In the genomic region with DNA sequence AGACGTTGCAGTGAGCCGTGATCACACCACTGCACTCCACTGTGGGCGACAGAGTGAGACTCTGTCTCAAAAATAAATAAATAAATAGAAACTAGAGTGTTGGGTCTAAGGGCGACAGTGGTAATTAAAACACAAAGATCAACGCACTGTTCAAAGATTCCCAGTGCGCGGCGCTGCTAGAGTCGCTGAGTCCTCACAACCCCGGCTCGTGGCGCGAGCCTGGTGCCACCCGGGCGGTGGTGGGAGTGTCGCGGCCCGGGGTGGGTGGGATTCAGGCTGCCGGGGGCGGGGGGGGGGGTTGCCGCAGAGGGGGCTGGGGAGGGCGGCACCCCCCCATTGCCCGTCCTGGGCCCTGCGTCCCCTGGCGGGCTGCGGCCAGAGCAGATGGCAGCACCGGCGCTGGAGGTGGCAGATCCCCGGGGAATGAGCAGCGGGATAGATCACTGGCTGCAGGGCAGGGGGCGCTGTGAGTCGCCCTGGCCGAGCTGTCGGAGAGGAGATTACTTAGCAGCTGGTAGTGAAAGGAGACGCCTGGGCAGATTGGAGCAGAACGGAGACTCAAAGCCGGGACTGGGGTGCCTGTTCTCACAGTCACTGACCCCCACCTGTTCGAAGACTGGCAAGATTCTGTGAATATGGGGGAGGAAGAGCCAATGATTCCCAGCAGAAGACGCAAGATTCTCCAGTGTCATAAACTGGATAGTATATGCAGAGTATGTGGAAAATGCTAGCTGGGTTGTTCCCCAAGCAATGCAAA, we compare ENCODE assay signal across 7 cellular contexts. TPM values are rescaled to one million over a fixed set of nuclear protein-coding genes. Genes with fewer than 3 reads are reported as not detected.
DNase-seq lines count a peak whose midpoint lies in the region; ATAC-seq, FAIRE-seq and TF ChIP-seq lines count a peak whose summit lies in the region.

No MANE protein-coding gene starts in this region.

- TF ChIP-seq CTCF in RWPE2 (IDR thresholded peaks at IDR 0.05; ENCODE audit: poor library complexity, severe bottlenecking) (peak; percentile 20), heart left ventricle (IDR thresholded peaks at IDR 0.05) (peak; percentile 36 to 84 (median 66))

- ATAC-seq in RWPE2 (ENCODE audit: low read depth) (no peak), heart left ventricle (peak; percentile 49 to 84 (median 76)), aorta (ENCODE audit: low FRiP score) (peak; percentile 69)

- no peak overlapping the region for H2BK120ac ChIP-seq in trophoblast cell (ENCODE audit: insufficient read depth, low read length, poor library complexity)

- no peak overlapping the region for H4K8ac ChIP-seq in trophoblast cell (ENCODE audit: low read depth, low read length)

- no peaks in the 10 kb centered on the region for H3K36me3 ChIP-seq in RWPE2 (ENCODE audit: low read depth)
- no peaks in the 10 kb centered on the region for H3K36me3 ChIP-seq in adipocyte (ENCODE audit: control insufficient read depth, insufficient read depth, low read length, severe bottlenecking)
- H3K36me3 ChIP-seq in heart left ventricle, result no peaks in the 10 kb centered on the region
- H3K36me3 ChIP-seq in trophoblast cell (ENCODE audit: control insufficient read depth in 1 of 2, insufficient read depth in 2 of 2, low read length in 2 of 2), result no peaks in the 10 kb centered on the region
- no peaks in the 10 kb centered on the region for H3K36me3 ChIP-seq in aorta (ENCODE audit: control insufficient read depth in 1 of 2, insufficient read depth in 2 of 2, low read length in 1 of 2)

- H3K79me2 ChIP-seq in trophoblast cell (ENCODE audit: control insufficient read depth, insufficient read depth, low read length, poor library complexity), result no peaks in the 10 kb centered on the region

- no peak overlapping the region for H2BK12ac ChIP-seq in trophoblast cell (ENCODE audit: low read length)

- H2AFZ ChIP-seq in trophoblast cell (ENCODE audit: insufficient read depth, low read length, poor library complexity), result no peak overlapping the region

- H3K79me1 ChIP-seq in trophoblast cell (ENCODE audit: low read length), result no peaks in the 10 kb centered on the region

- no peak overlapping the region for H4K12ac ChIP-seq in trophoblast cell (ENCODE audit: low read depth, low read length)

- H2AK5ac ChIP-seq in trophoblast cell (ENCODE audit: low read length), result no peak overlapping the region

- H3K27ac ChIP-seq in RWPE2 (ENCODE audit: poor library complexity, severe bottlenecking) (no peak overlapping the region), heart left ventricle (peak overlapping the region in 11 of 12 donors; percentile 10 to 75 (median 66)), trophoblast cell (ENCODE audit: low read depth, low read length) (no peak overlapping the region), aorta (ENCODE audit: low read depth in 1 of 2, low read length in 2 of 2) (peak overlapping the region in 1 of 2 donors; percentile 21)

- no peak overlapping the region for H4K91ac ChIP-seq in trophoblast cell (ENCODE audit: low read depth, low read length)

- peak; percentile 39 for FAIRE-seq in GM19239 (lab: Jason Lieb, UNC)

- H3K9me3 ChIP-seq in RWPE2 (ENCODE audit: severe bottlenecking), result no peaks in the 10 kb centered on the region
- H3K9me3 ChIP-seq in adipocyte (ENCODE audit: control insufficient read depth, low read length), result no peaks in the 10 kb centered on the region
- H3K9me3 ChIP-seq in heart left ventricle, result no peaks in the 10 kb centered on the region
- peaks cover 2% of the 10 kb centered on the region for H3K9me3 ChIP-seq in trophoblast cell (ENCODE audit: insufficient read depth, low read depth, low read length)
- no peaks in the 10 kb centered on the region for H3K9me3 ChIP-seq in aorta (ENCODE audit: control insufficient read depth, low read length)

- H3K23ac ChIP-seq in trophoblast cell (ENCODE audit: low read length), result no peak overlapping the region

- no peak overlapping the region for H3K18ac ChIP-seq in trophoblast cell (ENCODE audit: low read length)

- no peak overlapping the region for H3K4ac ChIP-seq in trophoblast cell (ENCODE audit: low read depth, low read length)

- no peak overlapping the region for H2BK5ac ChIP-seq in trophoblast cell (ENCODE audit: low read depth, low read length, poor library complexity)

- H3K4me1 ChIP-seq in RWPE2 (ENCODE audit: insufficient read depth, poor library complexity, severe bottlenecking), result peaks cover 23% of the 10 kb centered on the region
- peaks cover 21% of the 10 kb centered on the region for H3K4me1 ChIP-seq in adipocyte (ENCODE audit: control insufficient read depth, insufficient read depth, low read length)
- peaks cover 0 to 33% (median 19%) of the 10 kb centered on the region in 12 donors for H3K4me1 ChIP-seq in heart left ventricle
- H3K4me1 ChIP-seq in trophoblast cell (ENCODE audit: control insufficient read depth in 1 of 2, insufficient read depth in 2 of 2, low read length in 2 of 2), result no peaks in the 10 kb centered on the region
- H3K4me1 ChIP-seq in aorta (ENCODE audit: control insufficient read depth in 1 of 2, insufficient read depth in 2 of 2, low read length in 2 of 2), result no peaks in the 10 kb centered on the region

- H3K27me3 ChIP-seq in RWPE2 (ENCODE audit: insufficient read depth, poor library complexity, severe bottlenecking) (no peaks in the 10 kb centered on the region), adipocyte (replicated peaks; ENCODE audit: control insufficient read depth, insufficient read depth, low read length) (peaks cover 6% of the 10 kb centered on the region), heart left ventricle (peaks cover 0 to 15% (median 0%) of the 10 kb centered on the region in 9 donors), trophoblast cell (ENCODE audit: insufficient read depth, low read length) (no peaks in the 10 kb centered on the region), aorta (ENCODE audit: control insufficient read depth in 1 of 2, insufficient read depth in 2 of 2, low read length in 1 of 2) (no peaks in the 10 kb centered on the region)

- WGBS in heart left ventricle, 4 donors, result 7 to 13% (median 9%) methylated on average over 32 to 39 of the region's 39 CpGs
- no CpG with 5 or more reads among the region's 39 CpGs for WGBS in trophoblast cell (ENCODE audit: extremely low coverage, insufficient coverage, insufficient read length)
- 9 to 11% methylated on average over 34 to 39 of the region's 39 CpGs for WGBS in aorta, 2 donors

- TF ChIP-seq POLR2A in heart left ventricle (IDR thresholded peaks at IDR 0.05), result no peak

- H3K4me2 ChIP-seq in trophoblast cell (ENCODE audit: low read length), result peak overlapping the region; percentile 46

- H3K4me3 ChIP-seq in RWPE2 (ENCODE audit: severe bottlenecking), result no peak overlapping the region
- peak overlapping the region; percentile 63 for H3K4me3 ChIP-seq in adipocyte (ENCODE audit: low read length)
- H3K4me3 ChIP-seq in heart left ventricle, result peak overlapping the region in 9 of 12 donors; percentile 29 to 45 (median 39)
- no peak overlapping the region for H3K4me3 ChIP-seq in trophoblast cell (ENCODE audit: low read depth, low read length)
- peak overlapping the region in 1 of 2 donors; percentile 36 for H3K4me3 ChIP-seq in aorta (ENCODE audit: low read length in 2 of 2)

- intact Hi-C loops in heart left ventricle (cut with DNase I) (loop anchor here in 3 of 10 donors (2.0 to 10.0 kb wide), 3 partner anchors 50 to 142 kb away; partner anchors contain the start of gene CBX6 (in 1 of the 3)), aorta (cut with DNase I) (loop anchor here (2.0 to 10.0 kb wide), 3 partner anchors 55 to 162 kb away; partner anchors contain the start of gene CBX6 (in 1 of the 2))

- H3K9ac ChIP-seq in adipocyte (ENCODE audit: low read length), result peak overlapping the region; percentile 20
- H3K9ac ChIP-seq in trophoblast cell (ENCODE audit: low read length), result no peak overlapping the region

- H3K14ac ChIP-seq in trophoblast cell (ENCODE audit: low read length), result no peak overlapping the region

- DNase-seq in GM19239 (ENCODE audit: insufficient read length, low spot score) (peak; percentile 29), RWPE2 (ENCODE audit: low spot score) (no peak), adipocyte (ENCODE audit: low read depth) (peak; percentile 73), heart left ventricle (peak; percentile 67 to 88 (median 81)), trophoblast cell (peak; percentile 25 to 49), aorta (peak; percentile 87 to 92), NCI-H748 treated with DMSO at 0.1 percent for 48 hours (lab: John Stamatoyannopoulos, UW) (no peak)

RNA-seq across cellular contexts. Expression of gene APOBEC3A, which starts 30.2 kb away (rescaled TPM):
- total RNA-seq in heart left ventricle (1 to 10 TPM in 3 of 9 donors, under 1 TPM in 3, not detected in 3; 0.36 to 7.7 (median 1.4) TPM), aorta (1 to 10 TPM; 1.4 to 7.3 TPM)
- polyA plus RNA-seq in heart left ventricle (1 to 10 TPM in 1 of 2 donors, under 1 TPM in 1; 0.58 to 1.4 TPM), aorta (1 to 10 TPM in 1 of 2 donors, not detected in 1; 4.4 TPM)
- polyA plus RNA-seq in trophoblast cell (2013), result not detected in 2 replicates

RNA-seq across cellular contexts. Expression of gene APOBEC3B, which starts 54.9 kb away (rescaled TPM):
- total RNA-seq in heart left ventricle, result 10 to 100 TPM in 1 of 9 donors, 1 to 10 TPM in 3, under 1 TPM in 3, not detected in 2; 0.49 to 10.3 (median 1.1) TPM
- 1 to 10 TPM in 1 of 2 donors, under 1 TPM in 1; 0.85 to 1.0 TPM for polyA plus RNA-seq in heart left ventricle
- 2.4 and 2.5 TPM in 2 replicates for polyA plus RNA-seq in trophoblast cell (2013)
- 1 to 10 TPM in 1 of 2 donors, not detected in 1; 1.4 TPM for total RNA-seq in aorta
- polyA plus RNA-seq in aorta, result 1 to 10 TPM in 1 of 2 donors, not detected in 1; 2.0 TPM

RNA-seq across cellular contexts. Expression of gene CBX6, which starts 55.2 kb away (rescaled TPM):
- total RNA-seq in heart left ventricle (10 to 100 TPM; 28.3 to 59.0 (median 43.9) TPM), aorta (100 to 1,000 TPM in 1 of 2 donors, 10 to 100 TPM in 1; 97.2 to 104 TPM)
- polyA plus RNA-seq in heart left ventricle (10 to 100 TPM; 21.1 to 43.5 TPM), aorta (10 to 100 TPM; 17.5 to 38.9 TPM)
- 5.0 and 5.3 TPM in 2 replicates for polyA plus RNA-seq in trophoblast cell (2013)

Comparison
In these comparisons a context has a peak if more than half of its experiments do, and no peak if none do; other contexts are left out.
1. DNase-seq: peak in GM19239 (single experiment), adipocyte (single experiment), heart left ventricle (5 of 5), trophoblast cell (2 of 2) and aorta (2 of 2); none in RWPE2 (single experiment) and NCI-H748 treated with DMSO at 0.1 percent for 48 hours (single experiment).
2. H3K27ac ChIP-seq: peak in heart left ventricle (11 of 12); none in RWPE2 (single experiment) and trophoblast cell (single experiment).
3. H3K4me3 ChIP-seq: peak in adipocyte (single experiment) and heart left ventricle (9 of 12); none in RWPE2 (single experiment) and trophoblast cell (single experiment).